In the genomic region with DNA sequence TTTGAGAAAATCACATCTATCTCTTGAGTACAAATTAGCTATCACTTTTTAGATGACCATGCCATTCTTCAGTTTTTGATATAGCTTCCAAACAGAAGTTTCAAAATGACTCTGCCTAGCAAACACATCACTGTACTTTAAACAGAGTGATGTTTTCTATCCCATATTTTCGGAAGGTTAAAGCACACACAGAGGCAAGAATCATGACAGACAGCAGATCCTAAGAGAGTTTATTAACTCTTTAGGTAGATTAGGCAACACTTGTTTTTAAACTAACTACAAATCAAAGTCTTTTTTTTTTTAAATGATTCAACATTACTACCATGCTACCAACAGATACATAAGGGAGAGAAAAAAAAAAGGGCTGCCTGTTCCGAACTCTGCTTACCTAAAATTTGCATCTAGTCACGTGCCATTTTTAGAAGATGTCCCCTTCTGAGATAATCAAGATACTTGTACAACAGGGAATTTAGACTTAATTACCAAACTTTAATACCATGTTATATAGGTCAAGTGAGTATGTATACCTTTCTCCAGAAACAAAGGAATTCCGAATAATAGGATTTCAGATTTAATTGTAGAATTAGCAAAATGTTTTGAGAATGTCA, we compare ENCODE assay signal across 1 cellular context.
TF ChIP-seq lines count a peak whose summit lies in the region.

No MANE protein-coding gene starts in this region.

TF ChIP-seq in H1, 55 proteins besides CTCF, POLR2A, EP300 and RAD21:
- TF ChIP-seq RNF2 (IDR thresholded peaks at IDR 0.05; ENCODE audit: borderline replicate concordance, low read depth, low read length, missing control alignments, poor library complexity, severe bottlenecking) (no peak), SAP30 (IDR thresholded peaks at IDR 0.05; ENCODE audit: insufficient read depth, insufficient replicate concordance, low read length) (no peak), POLR2AphosphoS5 (IDR thresholded peaks at IDR 0.05; ENCODE audit: low read depth, low read length) (no peak), SIX5 (IDR thresholded peaks at IDR 0.05; ENCODE audit: low read depth, low read length) (no peak), SP1 (IDR thresholded peaks at IDR 0.05; ENCODE audit: low read depth, low read length) (no peak), GTF2F1 (IDR thresholded peaks at IDR 0.05; ENCODE audit: borderline replicate concordance, low read depth, low read length) (no peak), TBP (IDR thresholded peaks at IDR 0.05; ENCODE audit: low read depth, low read length) (no peak)
- TF ChIP-seq, protein P1, sequence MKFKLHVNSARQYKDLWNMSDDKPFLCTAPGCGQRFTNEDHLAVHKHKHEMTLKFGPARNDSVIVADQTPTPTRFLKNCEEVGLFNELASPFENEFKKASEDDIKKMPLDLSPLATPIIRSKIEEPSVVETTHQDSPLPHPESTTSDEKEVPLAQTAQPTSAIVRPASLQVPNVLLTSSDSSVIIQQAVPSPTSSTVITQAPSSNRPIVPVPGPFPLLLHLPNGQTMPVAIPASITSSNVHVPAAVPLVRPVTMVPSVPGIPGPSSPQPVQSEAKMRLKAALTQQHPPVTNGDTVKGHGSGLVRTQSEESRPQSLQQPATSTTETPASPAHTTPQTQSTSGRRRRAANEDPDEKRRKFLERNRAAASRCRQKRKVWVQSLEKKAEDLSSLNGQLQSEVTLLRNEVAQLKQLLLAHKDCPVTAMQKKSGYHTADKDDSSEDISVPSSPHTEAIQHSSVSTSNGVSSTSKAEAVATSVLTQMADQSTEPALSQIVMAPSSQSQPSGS (IDR thresholded peaks at IDR 0.05; ENCODE audit: low read length) = no peak
- TF ChIP-seq, protein P2, sequence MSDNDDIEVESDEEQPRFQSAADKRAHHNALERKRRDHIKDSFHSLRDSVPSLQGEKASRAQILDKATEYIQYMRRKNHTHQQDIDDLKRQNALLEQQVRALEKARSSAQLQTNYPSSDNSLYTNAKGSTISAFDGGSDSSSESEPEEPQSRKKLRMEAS (IDR thresholded peaks at IDR 0.05) = no peak
